ENCODE assay signal across 14 cellular contexts in genomic region chr17:83204230-83204725, GRCh38.
DNase-seq lines count a peak whose midpoint lies in the region; ATAC-seq, FAIRE-seq and TF ChIP-seq lines count a peak whose summit lies in the region.
"Had no signal": no experiment of that assay in that cellular context is flagged by ENCODE, and none has a peak within 500 bp of the region (broad histone marks: within the 10 kb centered on the region; RNA-seq: fewer than 3 reads in every experiment).

No MANE protein-coding gene starts in this region.

- H3K27ac Mint-ChIP-seq in central memory CD8-positive, alpha-beta T cell (ENCODE audit: low read depth): peak overlapping the region; percentile 7
- H3K27ac Mint-ChIP-seq in osteocyte (ENCODE audit: unreplicated experiment): peak overlapping the region; percentile 82
- H3K27ac Mint-ChIP-seq in Caco-2 (ENCODE audit: unreplicated experiment): no peak overlapping the region

- no peak overlapping the region for H3K4me3 ChIP-seq in Peyer's patch
- no peak overlapping the region for H3K4me3 ChIP-seq in Caco-2 (ENCODE audit: low read depth, low read length)

- H3K9me3 ChIP-seq in Peyer's patch: no peaks in the 10 kb centered on the region
- no peaks in the 10 kb centered on the region for H3K9me3 ChIP-seq in Caco-2

- H3K36me3 Mint-ChIP-seq in central memory CD8-positive, alpha-beta T cell (ENCODE audit: insufficient read depth): peaks cover 9% of the 10 kb centered on the region
- H3K36me3 Mint-ChIP-seq in osteocyte (ENCODE audit: unreplicated experiment): no peaks in the 10 kb centered on the region
- no peaks in the 10 kb centered on the region for H3K36me3 Mint-ChIP-seq in Caco-2 (ENCODE audit: insufficient read depth, unreplicated experiment)

- CTCF ChIA-PET in Caco-2 (lab: Charles Lee): no interaction called here

- H3K27me3 ChIP-seq in Peyer's patch: no peaks in the 10 kb centered on the region
- H3K27me3 ChIP-seq in Caco-2 (replicated peaks; ENCODE audit: control insufficient read depth, insufficient read depth, low read length): no peaks in the 10 kb centered on the region

- H3K27me3 Mint-ChIP-seq in central memory CD8-positive, alpha-beta T cell: no peaks in the 10 kb centered on the region
- H3K27me3 Mint-ChIP-seq in osteocyte (ENCODE audit: unreplicated experiment): no peaks in the 10 kb centered on the region
- H3K27me3 Mint-ChIP-seq in Caco-2 (ENCODE audit: insufficient read depth, unreplicated experiment): no peaks in the 10 kb centered on the region

- H3K4me3 Mint-ChIP-seq in central memory CD8-positive, alpha-beta T cell: no peak overlapping the region
- H3K4me3 Mint-ChIP-seq in osteocyte (ENCODE audit: unreplicated experiment) (no peak overlapping the region), Caco-2 (ENCODE audit: unreplicated experiment) (no peak overlapping the region)

- no TSS peak for BruUV-seq in Caco-2 (replicated peaks; lab: Mats Ljungman, UMichigan)

- TF ChIP-seq POLR2A in Peyer's patch (IDR thresholded peaks at IDR 0.05): no peak

- H3K27ac ChIP-seq in Peyer's patch: peak overlapping the region in 2 of 4 donors; percentile 22 to 54

- no peaks in the 10 kb centered on the region for H3K9me3 Mint-ChIP-seq in central memory CD8-positive, alpha-beta T cell
- no peaks in the 10 kb centered on the region for H3K9me3 Mint-ChIP-seq in osteocyte (ENCODE audit: unreplicated experiment)
- no peaks in the 10 kb centered on the region for H3K9me3 Mint-ChIP-seq in Caco-2 (ENCODE audit: unreplicated experiment)

- H3K4me1 Mint-ChIP-seq in central memory CD8-positive, alpha-beta T cell: peaks cover 43% of the 10 kb centered on the region
- H3K4me1 Mint-ChIP-seq in osteocyte (ENCODE audit: unreplicated experiment) (peaks cover 59% of the 10 kb centered on the region), Caco-2 (ENCODE audit: low read depth, unreplicated experiment) (no peaks in the 10 kb centered on the region)

- DNase-seq in cardiac septum (ENCODE audit: low spot score) (peak; percentile 47), Right ventricle myocardium inferior (ENCODE audit: missing footprints) (no peak), osteocyte (ENCODE audit: extremely low spot score, unreplicated experiment) (no peak), urothelium cell line (ENCODE audit: low spot score) (no peak), Peyer's patch (no peak), Caco-2 (no peak)
- DNase-seq in central memory CD8-positive, alpha-beta T cell (ENCODE audit: low spot score in 2 of 2): peak in 1 of 2 donors; percentile 11
- DNase-seq: C1 segment of cervical spinal cord; central memory CD4-positive, alpha-beta T cell; erythroblast; MM.1S; NCI-H226; small intestine had no signal

- POLR2A ChIA-PET in Caco-2 (lab: Charles Lee): no interaction called here

- ATAC-seq in Right ventricle myocardium inferior (no peak), GM18517 (IDR thresholded peaks at IDR 0.05; ENCODE audit: unreplicated experiment) (no peak)
- no peak for ATAC-seq in central memory CD8-positive, alpha-beta T cell (replicated peaks; ENCODE audit: extremely low read depth, poor library complexity, severe bottlenecking)

- FAIRE-seq in urothelium cell line (lab: Jason Lieb, UNC): peak; percentile 50
- FAIRE-seq: small intestine had no signal

- H3K36me3 ChIP-seq in Peyer's patch (no peaks in the 10 kb centered on the region), Caco-2 (ENCODE audit: control insufficient read depth, insufficient read depth, low read length) (no peaks in the 10 kb centered on the region)

- TF ChIP-seq CTCF in osteocyte (IDR thresholded peaks at IDR 0.05) (no peak), Peyer's patch (IDR thresholded peaks at IDR 0.05) (no peak), Caco-2 (IDR thresholded peaks at IDR 0.05; ENCODE audit: insufficient read depth in 1 of 2, low read depth in 1 of 2, low read length in 1 of 2, severe bottlenecking in 1 of 2, unreplicated experiment in 1 of 2) (no peak)

- H3K4me1 ChIP-seq in Peyer's patch: peaks cover 0 to 15% (median 13%) of the 10 kb centered on the region in 4 donors
- no peaks in the 10 kb centered on the region for H3K4me1 ChIP-seq in Caco-2

- intact Hi-C loops in cardiac septum (cut with DNase I): no loop called here
- intact Hi-C loops in Right ventricle myocardium inferior (cut with DNase I): no loop called here
- intact Hi-C loops in Caco-2 (cut with micrococcal nuclease; ENCODE audit: unreplicated experiment): no loop called here
